8 cellular contexts compared by ENCODE assay signal in the genomic region with DNA sequence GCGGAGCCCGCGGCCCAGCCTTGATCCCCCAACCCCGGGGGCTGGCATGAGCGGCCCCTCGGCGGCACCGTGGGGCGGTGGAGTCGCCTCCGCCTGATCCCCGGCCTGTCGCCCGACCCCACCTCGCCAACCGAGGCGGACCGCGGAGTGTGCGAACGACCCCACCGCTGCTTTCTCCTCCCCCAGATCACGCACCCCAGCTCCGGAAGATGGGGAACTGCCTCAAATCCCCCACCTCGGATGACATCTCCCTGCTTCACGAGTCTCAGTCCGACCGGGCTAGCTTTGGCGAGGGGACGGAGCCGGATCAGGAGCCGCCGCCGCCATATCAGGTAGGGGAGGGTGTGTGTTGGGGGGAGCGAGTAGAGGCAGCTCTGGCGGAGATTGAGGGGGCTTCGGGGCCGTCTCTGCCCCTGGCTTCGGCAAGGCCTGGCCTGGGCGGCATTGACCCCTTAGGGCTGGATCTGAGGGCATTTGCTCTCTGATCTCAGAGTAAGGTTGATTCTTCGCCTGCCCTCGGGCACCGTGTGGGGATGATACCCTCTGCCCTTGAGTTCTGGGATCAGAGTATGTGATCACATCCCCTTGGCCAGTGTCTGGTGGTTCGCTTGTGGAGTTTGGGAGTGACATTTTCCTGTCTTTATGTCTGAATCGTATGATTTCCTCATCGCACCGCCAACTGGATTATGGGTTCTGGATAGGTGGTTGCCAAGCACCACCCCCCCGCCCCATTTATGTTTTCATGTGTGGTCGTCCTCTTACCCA. TPM values are rescaled to one million over a fixed set of nuclear protein-coding genes. Genes with fewer than 3 reads are reported as not detected.
A peak's percentile ranks its signal among the peaks of the same experiment; 100 is the strongest.
DNase-seq lines count a peak whose midpoint lies in the region; ATAC-seq and TF ChIP-seq lines count a peak whose summit lies in the region.

No MANE protein-coding gene starts in this region.

- H3K4me1 ChIP-seq in thoracic aorta (ENCODE audit: control insufficient read depth in 1 of 2, low read depth in 2 of 2): peaks cover 25 to 46% of the 10 kb centered on the region in 2 donors

- TF ChIP-seq CTCF in fibroblast of pulmonary artery (IDR thresholded peaks at IDR 0.05; ENCODE audit: low read length, missing control alignments): no peak
- TF ChIP-seq CTCF in neural cell (IDR thresholded peaks at IDR 0.05; ENCODE audit: poor library complexity, severe bottlenecking): no peak
- no peak for TF ChIP-seq CTCF in thoracic aorta (IDR thresholded peaks at IDR 0.05)

- H3K27ac ChIP-seq in neural cell (ENCODE audit: low read length): peak overlapping the region; percentile 98
- H3K27ac ChIP-seq in thoracic aorta: peak overlapping the region; percentile 97 to 98

- peaks cover 53% of the 10 kb centered on the region for H3K79me2 ChIP-seq in neural cell (replicated peaks; ENCODE audit: insufficient read depth, low read length)

- H3K36me3 ChIP-seq in neural cell (ENCODE audit: insufficient read depth, low read length) (no peaks in the 10 kb centered on the region), thoracic aorta (no peaks in the 10 kb centered on the region)

- no peaks in the 10 kb centered on the region for H3K9me2 ChIP-seq in neural cell (ENCODE audit: insufficient read depth, low read length)

- H3K4me2 ChIP-seq in neural cell (ENCODE audit: low read length): no peak overlapping the region

- peak; percentile 30 for DNase-seq in NCI-H1092 treated with DMSO at 0.1 percent for 48 hours (lab: John Stamatoyannopoulos, UW)
- DNase-seq in NCI-H1092 (lab: John Stamatoyannopoulos, UW): no peak
- DNase-seq in NCI-H69 (lab: John Stamatoyannopoulos, UW): peak; percentile 76
- DNase-seq in activated T-helper 1 cell treated with Interleukin-2 at 50 U/mL for 16 hours (ENCODE audit: low read depth): peak; percentile 13
- peak; percentile 55 for DNase-seq in fibroblast of pulmonary artery (ENCODE audit: low read depth)
- DNase-seq in thoracic aorta (ENCODE audit: low spot score): no peak

- peak overlapping the region; percentile 78 for H2AFZ ChIP-seq in neural cell (ENCODE audit: low read depth, low read length)

- ATAC-seq in HG03025 (IDR thresholded peaks at IDR 0.05; ENCODE audit: low FRiP score, unreplicated experiment) (peak; percentile 20), thoracic aorta (ENCODE audit: insufficient number of reproducible peaks, low FRiP score, low read depth) (peak; percentile 12)

- H3K9me3 ChIP-seq in neural cell (ENCODE audit: low read length) (no peaks in the 10 kb centered on the region), thoracic aorta (no peaks in the 10 kb centered on the region)

- peak overlapping the region; percentile 99 for H3K9ac ChIP-seq in neural cell (ENCODE audit: low read length)

- TF ChIP-seq EP300 in neural cell (conservative IDR thresholded peaks at IDR 0.05; ENCODE audit: poor library complexity, severe bottlenecking): no peak

- TF ChIP-seq RAD21 in neural cell (conservative IDR thresholded peaks at IDR 0.05): peak; percentile 18

- peaks cover 7% of the 10 kb centered on the region for H4K20me1 ChIP-seq in neural cell (ENCODE audit: insufficient read depth)

- H3F3A ChIP-seq in neural cell (ENCODE audit: insufficient read depth, low read length, poor library complexity, severe bottlenecking): no peaks in the 10 kb centered on the region

- H3K4me3 ChIP-seq in fibroblast of pulmonary artery (replicated peaks; ENCODE audit: low read depth, low read length) (peak overlapping the region; percentile 83), neural cell (ENCODE audit: low read length) (peak overlapping the region; percentile 99), thoracic aorta (peak overlapping the region; percentile 98)

- H3K27me3 ChIP-seq in neural cell (ENCODE audit: insufficient read depth, low read depth, low read length) (no peaks in the 10 kb centered on the region), thoracic aorta (replicated peaks; ENCODE audit: insufficient read depth) (no peaks in the 10 kb centered on the region)

TF ChIP-seq in neural cell, 6 proteins besides CTCF, POLR2A, EP300 and RAD21:
- TF ChIP-seq, protein P1, sequence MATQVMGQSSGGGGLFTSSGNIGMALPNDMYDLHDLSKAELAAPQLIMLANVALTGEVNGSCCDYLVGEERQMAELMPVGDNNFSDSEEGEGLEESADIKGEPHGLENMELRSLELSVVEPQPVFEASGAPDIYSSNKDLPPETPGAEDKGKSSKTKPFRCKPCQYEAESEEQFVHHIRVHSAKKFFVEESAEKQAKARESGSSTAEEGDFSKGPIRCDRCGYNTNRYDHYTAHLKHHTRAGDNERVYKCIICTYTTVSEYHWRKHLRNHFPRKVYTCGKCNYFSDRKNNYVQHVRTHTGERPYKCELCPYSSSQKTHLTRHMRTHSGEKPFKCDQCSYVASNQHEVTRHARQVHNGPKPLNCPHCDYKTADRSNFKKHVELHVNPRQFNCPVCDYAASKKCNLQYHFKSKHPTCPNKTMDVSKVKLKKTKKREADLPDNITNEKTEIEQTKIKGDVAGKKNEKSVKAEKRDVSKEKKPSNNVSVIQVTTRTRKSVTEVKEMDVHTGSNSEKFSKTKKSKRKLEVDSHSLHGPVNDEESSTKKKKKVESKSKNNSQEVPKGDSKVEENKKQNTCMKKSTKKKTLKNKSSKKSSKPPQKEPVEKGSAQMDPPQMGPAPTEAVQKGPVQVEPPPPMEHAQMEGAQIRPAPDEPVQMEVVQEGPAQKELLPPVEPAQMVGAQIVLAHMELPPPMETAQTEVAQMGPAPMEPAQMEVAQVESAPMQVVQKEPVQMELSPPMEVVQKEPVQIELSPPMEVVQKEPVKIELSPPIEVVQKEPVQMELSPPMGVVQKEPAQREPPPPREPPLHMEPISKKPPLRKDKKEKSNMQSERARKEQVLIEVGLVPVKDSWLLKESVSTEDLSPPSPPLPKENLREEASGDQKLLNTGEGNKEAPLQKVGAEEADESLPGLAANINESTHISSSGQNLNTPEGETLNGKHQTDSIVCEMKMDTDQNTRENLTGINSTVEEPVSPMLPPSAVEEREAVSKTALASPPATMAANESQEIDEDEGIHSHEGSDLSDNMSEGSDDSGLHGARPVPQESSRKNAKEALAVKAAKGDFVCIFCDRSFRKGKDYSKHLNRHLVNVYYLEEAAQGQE (IDR thresholded peaks at IDR 0.05; ENCODE audit: borderline replicate concordance): peak; percentile 32
- TF ChIP-seq EZH2 (IDR thresholded peaks at IDR 0.05; ENCODE audit: borderline replicate concordance, insufficient read depth, low read length, poor library complexity, severe bottlenecking): no peak
- TF ChIP-seq TAF1 (IDR thresholded peaks at IDR 0.05; ENCODE audit: low read depth): no peak
- peak; percentile 33 for TF ChIP-seq MXI1 (conservative IDR thresholded peaks at IDR 0.05; ENCODE audit: poor library complexity, severe bottlenecking)
- TF ChIP-seq SMC3 (conservative IDR thresholded peaks at IDR 0.05; ENCODE audit: poor library complexity): peak; percentile 14
- TF ChIP-seq POLR2AphosphoS5 (IDR thresholded peaks at IDR 0.05): peak; percentile 71

RNA-seq across cellular contexts. Expression of a gene that starts 0.7 kb away (rescaled TPM):
- polyA plus RNA-seq in neural cell: 209 and 210 TPM in 2 replicates
- polyA minus RNA-seq in neural cell: 158 and 162 TPM in 2 replicates
- 100 to 1,000 TPM; 102 to 112 TPM for total RNA-seq in thoracic aorta

Comparison
In these comparisons a context has a peak if more than half of its experiments do, and no peak if none do; other contexts are left out.
1. DNase-seq: peak in NCI-H1092 treated with DMSO at 0.1 percent for 48 hours (single experiment), NCI-H69 (single experiment), activated T-helper 1 cell treated with Interleukin-2 at 50 U/mL for 16 hours (single experiment) and fibroblast of pulmonary artery (single experiment); none in NCI-H1092 (single experiment) and thoracic aorta (single experiment).
2. Peak in every context shown above with its lines, with median percentiles within 50 percentile points of each other: H3K4me3 ChIP-seq.